Comparison of ENCODE assay signal across 9 cellular contexts in the genomic region with DNA sequence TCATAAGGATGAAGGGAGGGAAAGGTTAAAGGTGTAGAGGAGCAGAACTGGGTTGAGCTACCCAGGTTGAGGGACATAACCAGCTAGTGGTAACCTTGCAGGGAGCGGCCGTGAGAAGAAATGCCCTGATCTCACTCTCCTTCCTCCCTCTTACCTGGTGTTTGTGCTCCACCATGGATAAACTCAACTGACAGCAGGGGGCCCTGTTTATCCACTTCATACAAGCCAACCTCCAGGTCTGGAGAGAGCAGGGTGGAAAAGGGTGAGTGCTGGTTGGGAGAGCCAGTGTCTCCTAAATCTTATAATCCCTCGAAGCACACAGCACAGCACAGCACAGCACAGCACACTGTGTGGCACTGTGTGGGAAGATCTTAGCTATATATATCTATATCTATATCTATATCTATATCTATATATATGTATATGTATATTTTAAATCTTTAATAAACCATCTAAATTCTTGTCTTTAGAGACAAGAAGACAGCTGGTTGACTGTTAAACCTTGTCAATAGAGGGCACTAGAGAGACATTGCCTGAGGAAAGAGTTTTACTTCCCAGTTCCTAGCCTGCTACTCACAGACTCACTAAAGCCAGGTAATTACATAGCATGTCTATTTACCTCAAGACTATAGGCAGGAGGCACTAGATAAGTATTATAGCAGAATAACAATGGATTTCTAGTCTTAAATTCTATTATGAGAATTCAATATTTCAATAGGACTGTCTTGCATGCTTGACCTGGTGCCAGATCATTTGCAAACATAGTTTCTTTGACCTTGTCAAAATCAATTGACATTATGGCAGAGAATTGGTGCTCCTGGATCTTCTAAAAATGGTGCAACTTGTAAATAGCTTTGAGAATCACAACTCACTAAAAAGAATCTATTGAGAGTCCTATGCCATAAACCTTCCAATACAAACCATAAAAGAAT. TPM values are rescaled to one million over a fixed set of nuclear protein-coding genes. Genes with fewer than 3 reads are reported as not detected.
DNase-seq lines count a peak whose midpoint lies in the region; ATAC-seq and TF ChIP-seq lines count a peak whose summit lies in the region.
"Had no signal": no experiment of that assay in that cellular context is flagged by ENCODE, and none has a peak within 500 bp of the region (broad histone marks: within the 10 kb centered on the region; RNA-seq: fewer than 3 reads in every experiment).

No MANE protein-coding gene starts in this region.

- no peak for TF ChIP-seq POLR2A in Peyer's patch (IDR thresholded peaks at IDR 0.05)

- no peaks in the 10 kb centered on the region for H3K27me3 ChIP-seq in heart right ventricle
- H3K27me3 ChIP-seq in right cardiac atrium (ENCODE audit: control insufficient read depth, insufficient read depth): no peaks in the 10 kb centered on the region
- no peaks in the 10 kb centered on the region for H3K27me3 ChIP-seq in Peyer's patch
- H3K27me3 ChIP-seq in upper lobe of right lung: no peaks in the 10 kb centered on the region

- no peak overlapping the region for H3K27ac ChIP-seq in heart right ventricle
- H3K27ac ChIP-seq in right cardiac atrium (ENCODE audit: low read length): no peak overlapping the region
- no peak overlapping the region for H3K27ac ChIP-seq in Peyer's patch
- H3K27ac ChIP-seq in upper lobe of right lung: no peak overlapping the region

- H3K36me3 ChIP-seq in heart right ventricle: no peaks in the 10 kb centered on the region
- no peaks in the 10 kb centered on the region for H3K36me3 ChIP-seq in Peyer's patch
- no peaks in the 10 kb centered on the region for H3K36me3 ChIP-seq in upper lobe of right lung

- no peak for DNase-seq in heart right ventricle
- no peak for DNase-seq in right cardiac atrium
- DNase-seq in Peyer's patch: no peak
- peak; percentile 41 for DNase-seq in fibroblast of pulmonary artery (ENCODE audit: low read depth)
- DNase-seq in upper lobe of right lung: no peak
- DNase-seq in hippocampal formation (lab: John Stamatoyannopoulos, UW): no peak
- DNase-seq: midbrain had no signal

- intact Hi-C loops in heart right ventricle (cut with DNase I) (no loop called here), right cardiac atrium (cut with DNase I) (no loop called here), upper lobe of right lung (cut with DNase I) (no loop called here)

- peak in 7 of 9 donors; percentile 27 to 61 (median 47) for TF ChIP-seq CTCF in heart right ventricle (IDR thresholded peaks at IDR 0.05)
- peak in 4 of 6 experiments; percentile 42 to 51 (median 46) for TF ChIP-seq CTCF in Peyer's patch (IDR thresholded peaks at IDR 0.05)
- peak; percentile 60 for TF ChIP-seq CTCF in fibroblast of pulmonary artery (IDR thresholded peaks at IDR 0.05; ENCODE audit: low read length, missing control alignments)
- TF ChIP-seq CTCF in upper lobe of right lung (IDR thresholded peaks at IDR 0.05): peak; percentile 57

- H3K4me3 ChIP-seq in heart right ventricle (no peak overlapping the region), right cardiac atrium (ENCODE audit: low read length) (no peak overlapping the region), Peyer's patch (no peak overlapping the region), fibroblast of pulmonary artery (replicated peaks; ENCODE audit: low read depth, low read length) (no peak overlapping the region), upper lobe of right lung (no peak overlapping the region)

- H3K9me3 ChIP-seq in heart right ventricle (no peaks in the 10 kb centered on the region), right cardiac atrium (ENCODE audit: control insufficient read depth, low read length) (no peaks in the 10 kb centered on the region), Peyer's patch (no peaks in the 10 kb centered on the region), upper lobe of right lung (no peaks in the 10 kb centered on the region)

- 92 to 93% methylated on average over 3 of the region's 3 CpGs for WGBS in heart right ventricle, 2 donors
- 93% methylated on average over 3 of the region's 3 CpGs for WGBS in right cardiac atrium

- H3K4me1 ChIP-seq in heart right ventricle (no peaks in the 10 kb centered on the region), right cardiac atrium (ENCODE audit: control insufficient read depth, insufficient read depth, low read length) (no peaks in the 10 kb centered on the region), Peyer's patch (no peaks in the 10 kb centered on the region), upper lobe of right lung (no peaks in the 10 kb centered on the region)

- no peak for ATAC-seq in heart right ventricle
- ATAC-seq in right cardiac atrium: no peak
- ATAC-seq in upper lobe of right lung: peak; percentile 74
- ATAC-seq in HG03521 (IDR thresholded peaks at IDR 0.05; ENCODE audit: unreplicated experiment): no peak
- ATAC-seq in HG03342 (IDR thresholded peaks at IDR 0.05; ENCODE audit: unreplicated experiment): no peak

RNA-seq across cellular contexts. Expression of gene FMN1, which starts 21.7 kb away (rescaled TPM):
- 1 to 10 TPM; 1.1 to 5.5 (median 3.5) TPM for total RNA-seq in heart right ventricle
- polyA plus RNA-seq in heart right ventricle: 1 to 10 TPM in 1 of 2 donors, under 1 TPM in 1; 0.22 to 1.4 TPM
- total RNA-seq in right cardiac atrium: 1 to 10 TPM; 1.7 to 8.5 (median 3.5) TPM
- polyA plus RNA-seq in right cardiac atrium: 0.63 TPM
- 10 to 100 TPM; 15.4 to 57.8 (median 29.1) TPM for total RNA-seq in Peyer's patch
- total RNA-seq in upper lobe of right lung: 33.5 TPM
